Comparison of ENCODE assay signal across 8 cellular contexts in genomic region chr11:72039108-72039850, GRCh38. TPM values are rescaled to one million over a fixed set of nuclear protein-coding genes. Genes with fewer than 3 reads are reported as not detected.
DNase-seq lines count a peak whose midpoint lies in the region; ATAC-seq, FAIRE-seq and TF ChIP-seq lines count a peak whose summit lies in the region.
"Had no signal": no experiment of that assay in that cellular context is flagged by ENCODE, and none has a peak within 500 bp of the region (broad histone marks: within the 10 kb centered on the region; RNA-seq: fewer than 3 reads in every experiment).

No MANE protein-coding gene starts in this region.

- DNase-seq in HFFc6 (peak; percentile 13), adrenal gland (peak in 2 of 7 donors; percentile 26 to 49), keratinocyte (ENCODE audit: low read depth, low spot score) (no peak), T-helper 17 cell (no peak)
- DNase-seq: glutamatergic neuron had no signal

- H3K4me3 Mint-ChIP-seq in HFFc6 (no peak overlapping the region), T-helper 17 cell (no peak overlapping the region)

- H3K27me3 Mint-ChIP-seq in HFFc6 (ENCODE audit: insufficient read depth), result no peaks in the 10 kb centered on the region; the same call in 1 of the 2 replicates
- H3K27me3 Mint-ChIP-seq in T-helper 17 cell, result no peaks in the 10 kb centered on the region

- TF ChIP-seq CTCF in HFFc6 (IDR thresholded peaks at IDR 0.05) (no peak), adrenal gland (IDR thresholded peaks at IDR 0.05) (no peak), keratinocyte (optimal IDR thresholded peaks at IDR 0.05 in 1 of 3, IDR thresholded peaks at IDR 0.05 in 1 of 3, conservative IDR thresholded peaks at IDR 0.05 in 1 of 3; ENCODE audit: extremely low read depth in 1 of 3, insufficient read depth in 2 of 3, low read length in 3 of 3) (no peak)

- ATAC-seq in GM19463 (IDR thresholded peaks at IDR 0.05; ENCODE audit: unreplicated experiment) (no peak), HG03469 (IDR thresholded peaks at IDR 0.05; ENCODE audit: unreplicated experiment) (no peak), T-helper 17 cell (no peak)

- H3K79me2 ChIP-seq in keratinocyte (ENCODE audit: control insufficient read depth, insufficient read depth, low read length), result peaks cover 77% of the 10 kb centered on the region

- H3K9me3 ChIP-seq in adrenal gland (replicated peaks in 1 of 3), result no peaks in the 10 kb centered on the region
- no peaks in the 10 kb centered on the region for H3K9me3 ChIP-seq in keratinocyte (ENCODE audit: control insufficient read depth, low read depth, low read length)
- H3K9me3 ChIP-seq in subcutaneous abdominal adipose tissue (ENCODE audit: control insufficient read depth in 5 of 5, low read length in 5 of 5), result no peaks in the 10 kb centered on the region
- no peaks in the 10 kb centered on the region for H3K9me3 ChIP-seq in T-helper 17 cell (ENCODE audit: control insufficient read depth, low read length, poor library complexity, severe bottlenecking)

- H3K9ac ChIP-seq in keratinocyte (ENCODE audit: control insufficient read depth, extremely low read depth, insufficient read depth, low read length) (peak overlapping the region; percentile 92), subcutaneous abdominal adipose tissue (ENCODE audit: low read length in 5 of 5) (peak overlapping the region; percentile 82 to 91 (median 85))

- dilution Hi-C loops in keratinocyte (cut with MboI; ENCODE audit: extremely low pct_ligation_motif_present, low sequenced_read_pairs), result no loop called here

- no peak overlapping the region for H3K27ac Mint-ChIP-seq in HFFc6
- no peak overlapping the region for H3K27ac Mint-ChIP-seq in T-helper 17 cell

- H3K9me1 ChIP-seq in keratinocyte (ENCODE audit: control insufficient read depth, extremely low read depth, insufficient read depth, low read length), result no peaks in the 10 kb centered on the region

- H3K27ac ChIP-seq in adrenal gland (peak overlapping the region; percentile 90 to 98 (median 96)), keratinocyte (ENCODE audit: control insufficient read depth, insufficient read depth, low read length) (peak overlapping the region; percentile 4), subcutaneous abdominal adipose tissue (ENCODE audit: low read depth, low read length) (peak overlapping the region; percentile 99)

- no peaks in the 10 kb centered on the region for H3K9me3 Mint-ChIP-seq in HFFc6

- no peak for FAIRE-seq in keratinocyte (lab: Jason Lieb, UNC)

- peak overlapping the region in 3 of 4 donors; percentile 8 to 71 (median 51) for H3K4me3 ChIP-seq in adrenal gland
- peak overlapping the region in 2 of 3 experiments; percentile 87 to 89 for H3K4me3 ChIP-seq in keratinocyte (ENCODE audit: control insufficient read depth in 2 of 3, extremely low read depth in 1 of 3, insufficient read depth in 2 of 3, low read depth in 1 of 3, low read length in 3 of 3)
- H3K4me3 ChIP-seq in subcutaneous abdominal adipose tissue (ENCODE audit: low read depth in 1 of 5, low read length in 5 of 5), result peak overlapping the region; percentile 74 to 92 (median 87)

- intact Hi-C loops in adrenal gland (cut with DNase I), result no loop called here

- H3K4me2 ChIP-seq in keratinocyte (ENCODE audit: control insufficient read depth, extremely low read depth, insufficient read depth, low read depth, low read length), result peak overlapping the region; percentile 99

- no peak overlapping the region for H2AFZ ChIP-seq in keratinocyte (ENCODE audit: control insufficient read depth, low read length)

- H3K36me3 ChIP-seq in adrenal gland (replicated peaks in 1 of 2) (peaks cover 0 to 19% of the 10 kb centered on the region in 2 donors), keratinocyte (ENCODE audit: control insufficient read depth in 2 of 2, extremely low read depth in 1 of 2, insufficient read depth in 2 of 2, low read length in 2 of 2) (peaks cover 0 to 8% of the 10 kb centered on the region in 2 experiments), subcutaneous abdominal adipose tissue (ENCODE audit: control insufficient read depth in 5 of 5, insufficient read depth in 5 of 5, low read length in 5 of 5) (peaks cover 0 to 14% (median 11%) of the 10 kb centered on the region in 5 donors)

- no peak for TF ChIP-seq POLR2A in adrenal gland (IDR thresholded peaks at IDR 0.05)

- peaks cover 34% of the 10 kb centered on the region for H3K4me1 Mint-ChIP-seq in HFFc6 (ENCODE audit: low read depth)
- peaks cover 39% of the 10 kb centered on the region for H3K4me1 Mint-ChIP-seq in T-helper 17 cell

- H3K4me1 ChIP-seq in adrenal gland (replicated peaks in 1 of 2) (peaks cover 46 to 60% of the 10 kb centered on the region in 2 donors), keratinocyte (ENCODE audit: control insufficient read depth, extremely low read depth, insufficient read depth, low read length) (peaks cover 54% of the 10 kb centered on the region), subcutaneous abdominal adipose tissue (ENCODE audit: control insufficient read depth in 5 of 5, insufficient read depth in 5 of 5, low read length in 5 of 5) (peaks cover 24 to 77% (median 66%) of the 10 kb centered on the region in 5 donors)

- H3K36me3 Mint-ChIP-seq in HFFc6 (ENCODE audit: low read depth) (peaks cover 13% of the 10 kb centered on the region; the same call in 1 of the 2 replicates), T-helper 17 cell (ENCODE audit: low read depth) (no peaks in the 10 kb centered on the region)

- 17 to 25% (median 20%) methylated on average over 3 to 5 of the region's 5 CpGs for WGBS in adrenal gland, 4 donors

- peaks cover 3% of the 10 kb centered on the region for H4K20me1 ChIP-seq in keratinocyte (ENCODE audit: control insufficient read depth, extremely low read depth, insufficient read depth, low read length)

- H3K27me3 ChIP-seq in adrenal gland (no peaks in the 10 kb centered on the region), keratinocyte (ENCODE audit: control insufficient read depth, extremely low read depth, insufficient read depth, low read length) (no peaks in the 10 kb centered on the region), subcutaneous abdominal adipose tissue (ENCODE audit: control insufficient read depth in 5 of 5, insufficient read depth in 4 of 5, low read length in 5 of 5) (no peaks in the 10 kb centered on the region)

RNA-seq across cellular contexts. Expression of gene IL18BP, which starts 40.6 kb away (rescaled TPM):
- 1 to 10 TPM; 1.5 to 2.3 (median 1.8) TPM for total RNA-seq in HFFc6 (2021; fragmentation: NEBNext Ultra II Directional; extraction: Animal tissue kit (Norgen Biotek cat#: 25700))
- total RNA-seq in adrenal gland, result 10 to 100 TPM in 4 of 8 donors, 1 to 10 TPM in 4; 4.3 to 41.2 (median 9.7) TPM
- polyA plus RNA-seq in adrenal gland, result 10 to 100 TPM; 17.3 to 25.4 (median 19.2) TPM
- polyA plus RNA-seq in keratinocyte, result 1.4 to 4.7 TPM (median 2.9 TPM) in 3 replicates
- 1.9 TPM for polyA plus RNA-seq in keratinocyte (2011; ENCODE audit: low read depth)
- polyA plus RNA-seq in keratinocyte (2011; cell fraction: cytosol; rRNA removed), result 0.26 and 0.44 TPM in 2 replicates
- polyA plus RNA-seq in keratinocyte (2011; cell fraction: nucleus; rRNA removed), result 18.8 and 19.7 TPM in 2 replicates
- polyA plus RNA-seq in keratinocyte (2012; ENCODE audit: low replicate concordance), result 0.87 and 1.8 TPM in 2 replicates
- 1.9 to 4.7 TPM (median 3.4 TPM) in 3 replicates for polyA minus RNA-seq in keratinocyte
- not detected for polyA minus RNA-seq in keratinocyte (2011; cell fraction: cytosol; rRNA and poly(A)+ RNA removed)
- 4.5 and 9.5 TPM in 2 replicates for polyA minus RNA-seq in keratinocyte (2011; cell fraction: nucleus; rRNA and poly(A)+ RNA removed)
- 10 to 100 TPM; 25.7 to 28.0 TPM for total RNA-seq in T-helper 17 cell

RNA-seq across cellular contexts. Expression of gene NUMA1, which starts 41.1 kb away (rescaled TPM):
- 100 to 1,000 TPM; 127 to 148 (median 137) TPM for total RNA-seq in HFFc6 (2021; fragmentation: NEBNext Ultra II Directional; extraction: Animal tissue kit (Norgen Biotek cat#: 25700))
- total RNA-seq in adrenal gland (100 to 1,000 TPM; 158 to 380 (median 274) TPM), T-helper 17 cell (100 to 1,000 TPM; 207 to 208 TPM)
- polyA plus RNA-seq in adrenal gland (100 to 1,000 TPM in 2 of 3 donors, 10 to 100 TPM in 1; 86.7 to 677 (median 313) TPM), keratinocyte (38.8 to 45.7 TPM (median 40.4 TPM) in 3 replicates)
- polyA plus RNA-seq in keratinocyte (2011; ENCODE audit: low read depth), result 26.5 TPM
- polyA plus RNA-seq in keratinocyte (2011; cell fraction: cytosol; rRNA removed), result 24.7 and 32.8 TPM in 2 replicates
- 108 and 133 TPM in 2 replicates for polyA plus RNA-seq in keratinocyte (2011; cell fraction: nucleus; rRNA removed)
- polyA plus RNA-seq in keratinocyte (2012; ENCODE audit: low replicate concordance), result 44.4 and 52.9 TPM in 2 replicates
- polyA minus RNA-seq in keratinocyte, result 89.8 to 255 TPM (median 101 TPM) in 3 replicates
- polyA minus RNA-seq in keratinocyte (2011; cell fraction: cytosol; rRNA and poly(A)+ RNA removed), result 46.2 TPM
- polyA minus RNA-seq in keratinocyte (2011; cell fraction: nucleus; rRNA and poly(A)+ RNA removed), result 82.2 and 105 TPM in 2 replicates

RNA-seq across cellular contexts. Expression of gene LRRC51, which starts 41.4 kb away (rescaled TPM):
- total RNA-seq in HFFc6 (2021; fragmentation: NEBNext Ultra II Directional; extraction: Animal tissue kit (Norgen Biotek cat#: 25700)), result 10 to 100 TPM in 1 of 6 experiments, 1 to 10 TPM in 5; 7.4 to 12.4 (median 8.5) TPM
- 10 to 100 TPM in 5 of 8 donors, 1 to 10 TPM in 3; 2.4 to 15.4 (median 11.2) TPM for total RNA-seq in adrenal gland
- polyA plus RNA-seq in adrenal gland, result 10 to 100 TPM in 2 of 3 donors, 1 to 10 TPM in 1; 5.3 to 15.7 (median 10.4) TPM
- polyA plus RNA-seq in keratinocyte, result 4.2 to 6.7 TPM (median 5.2 TPM) in 3 replicates
- 3.5 TPM for polyA plus RNA-seq in keratinocyte (2011; ENCODE audit: low read depth)
- 3.3 and 4.0 TPM in 2 replicates for polyA plus RNA-seq in keratinocyte (2011; cell fraction: cytosol; rRNA removed)
- polyA plus RNA-seq in keratinocyte (2011; cell fraction: nucleus; rRNA removed), result 2.7 and 4.0 TPM in 2 replicates
- 2.3 and 6.0 TPM in 2 replicates for polyA plus RNA-seq in keratinocyte (2012; ENCODE audit: low replicate concordance)
- 0.66 to 10.5 TPM (median 3.7 TPM) in 3 replicates for polyA minus RNA-seq in keratinocyte
- polyA minus RNA-seq in keratinocyte (2011; cell fraction: cytosol; rRNA and poly(A)+ RNA removed), result 3.1 TPM
- 0.74 and 1.6 TPM in 2 replicates for polyA minus RNA-seq in keratinocyte (2011; cell fraction: nucleus; rRNA and poly(A)+ RNA removed)
- total RNA-seq in T-helper 17 cell, result 1 to 10 TPM in 1 of 2 donors, under 1 TPM in 1; 0.75 to 4.5 TPM

Comparison
In these comparisons a context has a peak if more than half of its experiments do, and no peak if none do; other contexts are left out.
1. H3K27ac ChIP-seq: peak in every context shown above with its lines; median percentile 99 in subcutaneous abdominal adipose tissue; 96 in adrenal gland; 4 in keratinocyte.